In the genomic region with DNA sequence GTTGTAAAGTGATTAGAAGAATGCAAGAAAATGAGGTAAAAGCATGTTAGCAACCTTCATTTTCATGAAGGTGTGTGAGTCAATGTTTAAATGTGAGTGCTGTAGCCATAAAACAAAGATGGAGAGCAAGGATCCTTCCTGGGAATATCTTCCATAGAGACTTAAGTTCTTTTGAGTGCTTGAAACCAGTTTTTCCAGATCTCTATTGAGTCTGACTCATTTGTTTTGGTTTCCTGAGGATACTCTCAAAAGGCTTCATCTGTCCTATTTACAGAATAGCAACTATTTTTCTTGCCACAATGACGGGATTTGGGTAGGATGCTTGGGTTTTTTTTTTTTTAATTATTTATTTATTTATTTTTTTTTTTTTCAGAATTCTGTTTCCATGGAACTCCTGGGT, we compare ENCODE assay signal across 13 cellular contexts. TPM values are rescaled to one million over a fixed set of nuclear protein-coding genes. Genes with fewer than 3 reads are reported as not detected.
DNase-seq lines count a peak whose midpoint lies in the region; ATAC-seq and TF ChIP-seq lines count a peak whose summit lies in the region.
"Had no signal": no experiment of that assay in that cellular context is flagged by ENCODE, and none has a peak within 500 bp of the region (broad histone marks: within the 10 kb centered on the region; RNA-seq: fewer than 3 reads in every experiment).

No MANE protein-coding gene starts in this region.

- TF ChIP-seq CTCF in fibroblast of mammary gland (conservative IDR thresholded peaks at IDR 0.05; ENCODE audit: control insufficient read depth, insufficient read depth, low read depth, low read length): no peak

- H3K4me3 ChIP-seq in fibroblast of mammary gland (ENCODE audit: control insufficient read depth, low read depth, low read length): no peak overlapping the region
- H3K4me3 ChIP-seq: A549 had no signal

- ATAC-seq in left cardiac atrium: no peak
- ATAC-seq: A549; activated CD4-positive, alpha-beta T cell treated with anti-CD3 and anti-CD28 coated beads for 36 hours had no signal

- in situ Hi-C loops in ACHN (cut with HindIII; ENCODE audit: low pct_ligation_motif_present, low pct_unique_long_range_greater_than_20kb, low sequenced_read_pairs): no loop called here

- intact Hi-C loops in left cardiac atrium (cut with DNase I): no loop called here

- DNase-seq in NCI-H2196 (lab: John Stamatoyannopoulos, UW; ENCODE audit: unreplicated experiment) (peak; percentile 39), NCI-H2196 treated with DMSO at 0.1 percent for 48 hours (lab: John Stamatoyannopoulos, UW; ENCODE audit: unreplicated experiment) (no peak), NCI-H748 treated with DMSO at 0.1 percent for 48 hours (lab: John Stamatoyannopoulos, UW) (peak; percentile 34), fibroblast of mammary gland (ENCODE audit: low read depth) (peak; percentile 68), stromal cell of bone marrow (ENCODE audit: low read depth) (peak; percentile 49), ACHN (no peak), left cardiac atrium (no peak)
- no peak for DNase-seq in stimulated activated CD8-positive, alpha-beta memory T cell treated with anti-CD3 and anti-CD28 coated beads, Interleukin-4, amount 100 ng/mL, for 48 hours
- DNase-seq: activated CD4-positive, alpha-beta T cell treated with anti-CD3 and anti-CD28 coated beads for 36 hours; activated gamma-delta T cell treated with Interleukin-2 at 50 U/mL for 16 hours; cortex of kidney; stimulated activated CD4-positive, alpha-beta T cell treated with anti-CD3 and anti-CD28 coated beads, Interleukin-1b, Interleukin-23, amount 100 ng/mL, for 48 hours had no signal

RNA-seq across cellular contexts. Expression of gene ASB1, which starts 45.9 kb away (rescaled TPM):
- total RNA-seq in left cardiac atrium: 10 to 100 TPM; 43.2 to 51.7 TPM

Comparison
In these comparisons a context has a peak if more than half of its experiments do, and no peak if none do; other contexts are left out.
1. DNase-seq: peak in NCI-H2196 (single experiment), NCI-H748 treated with DMSO at 0.1 percent for 48 hours (single experiment), fibroblast of mammary gland (single experiment) and stromal cell of bone marrow (single experiment); none in NCI-H2196 treated with DMSO at 0.1 percent for 48 hours (single experiment), ACHN (single experiment), stimulated activated CD8-positive, alpha-beta memory T cell treated with anti-CD3 and anti-CD28 coated beads, Interleukin-4, amount 100 ng/mL, for 48 hours (single experiment) and left cardiac atrium (single experiment).